In the genomic region with DNA sequence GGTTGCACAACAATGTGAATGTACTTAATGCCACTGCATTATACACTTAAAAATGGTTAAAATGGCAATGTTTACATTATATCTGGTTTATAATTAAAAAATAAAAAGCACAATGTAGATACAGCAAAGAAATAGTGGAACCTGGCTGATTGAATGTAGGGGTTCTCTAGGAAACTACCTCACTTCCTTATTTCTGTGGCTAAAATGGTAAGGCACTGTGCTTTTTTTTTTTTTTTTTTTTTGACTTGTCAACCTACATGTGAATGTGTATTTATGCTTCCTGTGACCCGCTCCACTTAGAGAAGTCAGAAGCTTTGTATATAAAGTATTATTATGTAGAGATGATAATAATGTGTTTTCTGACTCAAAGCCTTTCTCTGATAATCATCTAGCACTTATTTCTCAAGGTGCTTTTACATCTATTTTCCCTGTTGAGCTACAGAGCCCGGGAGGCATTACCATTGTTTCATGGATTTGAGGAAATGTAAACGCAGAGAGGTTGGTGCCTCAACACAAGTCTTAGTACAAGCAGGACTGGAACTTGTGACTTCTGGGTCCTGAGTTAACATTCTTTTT, we compare ENCODE assay signal across 18 cellular contexts. TPM values are rescaled to one million over a fixed set of nuclear protein-coding genes. Genes with fewer than 3 reads are reported as not detected.
A peak's percentile ranks its signal among the peaks of the same experiment; 100 is the strongest.
DNase-seq lines count a peak whose midpoint lies in the region; ATAC-seq, FAIRE-seq and TF ChIP-seq lines count a peak whose summit lies in the region.
"Had no signal": no experiment of that assay in that cellular context is flagged by ENCODE, and none has a peak within 500 bp of the region (broad histone marks: within the 10 kb centered on the region; RNA-seq: fewer than 3 reads in every experiment).

No MANE protein-coding gene starts in this region.

- H3K4me3 ChIP-seq in DND-41 (ENCODE audit: low read depth in 1 of 2, low read length in 2 of 2) = no peak overlapping the region
- H3K4me3 ChIP-seq in neuronal stem cell (ENCODE audit: low read length in 2 of 2) = no peak overlapping the region
- H3K4me3 ChIP-seq: hepatocyte had no signal

- no peak overlapping the region for H4K91ac ChIP-seq in neuronal stem cell (ENCODE audit: low read depth, low read length, poor library complexity)

- TF ChIP-seq CTCF in DND-41 (IDR thresholded peaks at IDR 0.05; ENCODE audit: borderline replicate concordance, extremely low read depth, low read length, poor library complexity, severe bottlenecking) = no peak

- no peak overlapping the region for H2BK12ac ChIP-seq in neuronal stem cell (ENCODE audit: low read length)

- no peak overlapping the region for H4K8ac ChIP-seq in neuronal stem cell (ENCODE audit: low read depth, low read length)

- H3K36me3 ChIP-seq in DND-41 (ENCODE audit: insufficient read depth, low read length) (no peaks in the 10 kb centered on the region), neuronal stem cell (replicated peaks in 1 of 2; ENCODE audit: control insufficient read depth in 2 of 2, insufficient read depth in 2 of 2, low read length in 2 of 2) (no peaks in the 10 kb centered on the region)

- no peaks in the 10 kb centered on the region for H3K27me3 ChIP-seq in DND-41 (ENCODE audit: insufficient read depth, low read length, poor library complexity)
- H3K27me3 ChIP-seq in neuronal stem cell (ENCODE audit: control insufficient read depth in 3 of 3, insufficient read depth in 3 of 3, low read depth in 1 of 3, low read length in 3 of 3) = no peaks in the 10 kb centered on the region
- H3K27me3 ChIP-seq: hepatocyte had no signal

- DNase-seq in DND-41 (no peak), NOMO-1 treated with dmso at 0.1 percent for 144 hours (lab: John Stamatoyannopoulos, UW; ENCODE audit: unreplicated experiment) (peak; percentile 36), GM19239 (ENCODE audit: insufficient read length, low spot score) (no peak), NCI-H2029 (lab: John Stamatoyannopoulos, UW) (no peak), neuronal stem cell (ENCODE audit: low spot score) (no peak)
- no peak for DNase-seq in activated CD4-positive, alpha-beta T cell treated with anti-CD3 and anti-CD28 coated beads, Interleukin-2, amount 50 U/mL, for 4 hours
- DNase-seq: activated naive CD8-positive, alpha-beta T cell treated with anti-CD3 and anti-CD28 coated beads, Interleukin-2, amount 50 U/mL, for 24 hours; COR-L47; left colon; NCI-H1105; NCI-H526; Right ventricle myocardium superior; stimulated activated CD4-positive, alpha-beta T cell treated with anti-CD3 and anti-CD28 coated beads, Interleukin-1b, Interleukin-23, amount 100 ng/mL, for 48 hours; trophoblast cell had no signal

- H3K14ac ChIP-seq in neuronal stem cell (ENCODE audit: low read length) = no peak overlapping the region

- no peak overlapping the region for H3K4ac ChIP-seq in neuronal stem cell (ENCODE audit: low read length)

- no peak overlapping the region for H3K18ac ChIP-seq in neuronal stem cell (ENCODE audit: low read length)

- no peak overlapping the region for H3K27ac ChIP-seq in DND-41 (ENCODE audit: low read length)
- H3K27ac ChIP-seq in neuronal stem cell (replicated peaks; ENCODE audit: low read length) = no peak overlapping the region
- H3K27ac ChIP-seq: hepatocyte had no signal

- H2BK120ac ChIP-seq in neuronal stem cell (ENCODE audit: low read depth, low read length) = no peak overlapping the region

- no peaks in the 10 kb centered on the region for H3K79me1 ChIP-seq in neuronal stem cell (ENCODE audit: low read depth, low read length)

- no peak overlapping the region for H3K23ac ChIP-seq in neuronal stem cell (ENCODE audit: low read depth, low read length, poor library complexity)

- ATAC-seq in DND-41 (ENCODE audit: insufficient read depth, low read depth) = no peak
- peak; percentile 88 for ATAC-seq in GM19395 (IDR thresholded peaks at IDR 0.05; ENCODE audit: unreplicated experiment)
- ATAC-seq in HG03175 (IDR thresholded peaks at IDR 0.05; ENCODE audit: unreplicated experiment) = peak; percentile 77
- ATAC-seq: activated naive CD8-positive, alpha-beta T cell treated with anti-CD3 and anti-CD28 coated beads, Interleukin-2, amount 50 U/mL, for 24 hours; left colon; WTC11 had no signal

- H3K79me2 ChIP-seq in DND-41 (ENCODE audit: insufficient read depth, low read length) = no peaks in the 10 kb centered on the region
- H3K79me2 ChIP-seq: hepatocyte had no signal

- H3K4me1 ChIP-seq in DND-41 (ENCODE audit: insufficient read depth, low read length) = peaks cover 8% of the 10 kb centered on the region
- no peaks in the 10 kb centered on the region for H3K4me1 ChIP-seq in neuronal stem cell (ENCODE audit: control insufficient read depth in 2 of 2, insufficient read depth in 1 of 2, low read depth in 1 of 2, low read length in 2 of 2)

- FAIRE-seq in GM19239 (lab: Jason Lieb, UNC) = no peak

- H2BK5ac ChIP-seq in neuronal stem cell (ENCODE audit: low read length) = no peak overlapping the region

- H3K9me3 ChIP-seq in DND-41 (ENCODE audit: insufficient read depth, low read length, severe bottlenecking) = no peaks in the 10 kb centered on the region
- H3K9me3 ChIP-seq in neuronal stem cell (replicated peaks in 1 of 2; ENCODE audit: control insufficient read depth in 2 of 2, insufficient read depth in 1 of 2, low read depth in 1 of 2, low read length in 2 of 2) = no peaks in the 10 kb centered on the region

- H3K4me2 ChIP-seq in DND-41 (ENCODE audit: insufficient read depth, low read length) (no peak overlapping the region), neuronal stem cell (ENCODE audit: insufficient read depth, low read length, poor library complexity, severe bottlenecking) (no peak overlapping the region)
- H3K4me2 ChIP-seq: hepatocyte had no signal

- no peak overlapping the region for H2BK15ac ChIP-seq in neuronal stem cell (ENCODE audit: low read length)

- H3K9ac ChIP-seq in DND-41 (ENCODE audit: low read depth, low read length) (no peak overlapping the region), neuronal stem cell (ENCODE audit: low read depth, low read length, poor library complexity) (no peak overlapping the region)

- peak overlapping the region; percentile 19; the same call in 1 of the 2 replicates for H2AFZ ChIP-seq in DND-41 (ENCODE audit: low read depth, low read length)
- H2AFZ ChIP-seq in neuronal stem cell (ENCODE audit: low read length) = no peak overlapping the region
- H2AFZ ChIP-seq: hepatocyte had no signal

- no peak overlapping the region for H2AK5ac ChIP-seq in neuronal stem cell (ENCODE audit: low read depth, low read length)

- H4K20me1 ChIP-seq in DND-41 (ENCODE audit: insufficient read depth, low read length) = no peaks in the 10 kb centered on the region

- WGBS in neuronal stem cell (ENCODE audit: extremely low coverage in 2 of 2, insufficient read length in 2 of 2, insufficient replicate concordance in 1 of 2), 2 donors = no CpG with 5 or more reads among the region's 3 CpGs

RNA-seq across cellular contexts. Expression of a gene that starts 55.0 kb away (rescaled TPM):
- polyA plus RNA-seq in neuronal stem cell (2013, experiment 1 of 2) = 141 TPM
- polyA plus RNA-seq in neuronal stem cell (2013, experiment 2 of 2) = 150 TPM
